Comparison of ENCODE assay signal across 1 cellular context in the genomic region with DNA sequence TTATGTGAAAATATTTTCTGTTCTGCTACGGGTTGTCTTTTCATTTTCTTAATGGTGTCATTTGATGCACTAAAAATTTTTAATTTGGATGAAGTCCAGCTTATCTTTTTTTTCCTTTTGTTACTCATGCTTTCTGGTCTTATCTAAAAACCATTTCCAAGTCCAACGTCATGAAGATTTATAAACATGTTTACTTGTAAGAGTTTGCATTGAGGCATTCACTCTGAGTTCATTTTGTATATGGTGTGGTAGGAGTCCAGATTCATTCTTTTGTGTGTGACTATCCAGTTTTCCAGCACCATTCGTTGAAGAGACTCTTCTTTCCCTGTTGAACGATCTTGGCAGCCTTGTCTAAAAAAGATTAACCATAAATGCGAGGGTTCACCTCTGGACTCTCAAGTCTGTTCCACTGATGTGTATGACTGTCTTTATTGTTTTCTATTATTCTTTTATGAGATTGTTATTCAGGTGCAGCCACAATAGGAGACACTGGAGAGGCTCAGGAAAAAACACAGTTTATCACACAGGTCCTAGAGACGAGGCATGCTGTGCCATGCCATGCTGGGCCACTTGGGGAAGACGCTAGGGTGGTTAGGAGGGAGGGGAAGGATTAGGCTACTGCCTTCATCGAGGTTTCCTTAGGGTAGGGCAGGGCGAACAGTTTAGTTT.
TF ChIP-seq lines count a peak whose summit lies in the region.

No MANE protein-coding gene starts in this region.

TF ChIP-seq in HEK293T, 16 proteins besides CTCF, POLR2A, EP300 and RAD21 (continued from another document):
- no peak for TF ChIP-seq L3MBTL2 (conservative IDR thresholded peaks at IDR 0.05)
- no peak for TF ChIP-seq ELF4 (IDR thresholded peaks at IDR 0.05)
- no peak for TF ChIP-seq FOXK2 (IDR thresholded peaks at IDR 0.05)
- no peak for TF ChIP-seq LEF1 (IDR thresholded peaks at IDR 0.05; ENCODE audit: borderline replicate concordance)
- TF ChIP-seq FOXM1 (IDR thresholded peaks at IDR 0.05; ENCODE audit: borderline replicate concordance), result no peak
- TF ChIP-seq CTBP1 (IDR thresholded peaks at IDR 0.05; ENCODE audit: borderline replicate concordance), result no peak
- no peak for TF ChIP-seq SP1 (IDR thresholded peaks at IDR 0.05)
- TF ChIP-seq SUZ12 (IDR thresholded peaks at IDR 0.05), result no peak
